1 cellular context compared by ENCODE assay signal in the genomic region with DNA sequence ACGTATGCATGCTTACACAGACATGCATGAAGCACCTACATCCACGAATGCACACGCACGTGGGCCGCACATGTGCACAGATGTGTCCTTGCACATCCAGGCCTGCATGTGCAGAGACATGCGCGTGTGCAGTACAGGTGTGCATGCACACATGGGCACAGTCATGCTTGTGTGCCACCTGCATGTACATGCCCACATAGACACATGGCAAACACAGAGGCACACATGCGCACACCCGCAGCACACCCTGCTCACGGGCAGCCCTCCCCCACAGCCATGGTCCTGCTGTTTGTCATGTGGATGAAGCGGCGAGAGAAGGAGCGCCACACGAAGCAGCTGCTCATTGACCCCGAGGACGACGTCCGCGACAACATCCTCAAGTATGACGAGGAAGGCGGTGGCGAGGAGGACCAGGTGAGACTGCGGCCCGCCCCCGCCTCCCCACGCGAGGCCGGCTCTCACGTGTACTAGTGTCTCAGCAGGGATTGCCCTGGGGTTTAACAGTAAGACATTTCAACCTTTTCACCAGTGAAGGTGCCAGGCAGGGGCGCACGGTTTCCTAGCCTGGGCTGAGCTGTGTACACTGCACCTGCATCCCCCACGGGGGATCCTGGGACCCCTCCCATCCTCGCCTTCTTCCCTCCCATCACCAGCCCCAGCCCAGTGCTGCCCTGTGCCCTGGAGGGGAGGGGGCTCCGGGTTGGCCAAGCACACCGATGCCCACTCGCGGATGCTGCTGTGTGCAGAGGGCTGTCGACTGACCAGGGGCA.
TF ChIP-seq lines count a peak whose summit lies in the region.

No MANE protein-coding gene starts in this region.

TF ChIP-seq in HepG2, 621 proteins besides CTCF, POLR2A, EP300 and RAD21 (continued from another document):
- TF ChIP-seq, protein P1, sequence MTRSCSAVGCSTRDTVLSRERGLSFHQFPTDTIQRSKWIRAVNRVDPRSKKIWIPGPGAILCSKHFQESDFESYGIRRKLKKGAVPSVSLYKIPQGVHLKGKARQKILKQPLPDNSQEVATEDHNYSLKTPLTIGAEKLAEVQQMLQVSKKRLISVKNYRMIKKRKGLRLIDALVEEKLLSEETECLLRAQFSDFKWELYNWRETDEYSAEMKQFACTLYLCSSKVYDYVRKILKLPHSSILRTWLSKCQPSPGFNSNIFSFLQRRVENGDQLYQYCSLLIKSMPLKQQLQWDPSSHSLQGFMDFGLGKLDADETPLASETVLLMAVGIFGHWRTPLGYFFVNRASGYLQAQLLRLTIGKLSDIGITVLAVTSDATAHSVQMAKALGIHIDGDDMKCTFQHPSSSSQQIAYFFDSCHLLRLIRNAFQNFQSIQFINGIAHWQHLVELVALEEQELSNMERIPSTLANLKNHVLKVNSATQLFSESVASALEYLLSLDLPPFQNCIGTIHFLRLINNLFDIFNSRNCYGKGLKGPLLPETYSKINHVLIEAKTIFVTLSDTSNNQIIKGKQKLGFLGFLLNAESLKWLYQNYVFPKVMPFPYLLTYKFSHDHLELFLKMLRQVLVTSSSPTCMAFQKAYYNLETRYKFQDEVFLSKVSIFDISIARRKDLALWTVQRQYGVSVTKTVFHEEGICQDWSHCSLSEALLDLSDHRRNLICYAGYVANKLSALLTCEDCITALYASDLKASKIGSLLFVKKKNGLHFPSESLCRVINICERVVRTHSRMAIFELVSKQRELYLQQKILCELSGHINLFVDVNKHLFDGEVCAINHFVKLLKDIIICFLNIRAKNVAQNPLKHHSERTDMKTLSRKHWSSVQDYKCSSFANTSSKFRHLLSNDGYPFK (CRISPR knock-in tag; IDR thresholded peaks at IDR 0.05; ENCODE audit: borderline replicate concordance): no peak
- TF ChIP-seq, protein P2, sequence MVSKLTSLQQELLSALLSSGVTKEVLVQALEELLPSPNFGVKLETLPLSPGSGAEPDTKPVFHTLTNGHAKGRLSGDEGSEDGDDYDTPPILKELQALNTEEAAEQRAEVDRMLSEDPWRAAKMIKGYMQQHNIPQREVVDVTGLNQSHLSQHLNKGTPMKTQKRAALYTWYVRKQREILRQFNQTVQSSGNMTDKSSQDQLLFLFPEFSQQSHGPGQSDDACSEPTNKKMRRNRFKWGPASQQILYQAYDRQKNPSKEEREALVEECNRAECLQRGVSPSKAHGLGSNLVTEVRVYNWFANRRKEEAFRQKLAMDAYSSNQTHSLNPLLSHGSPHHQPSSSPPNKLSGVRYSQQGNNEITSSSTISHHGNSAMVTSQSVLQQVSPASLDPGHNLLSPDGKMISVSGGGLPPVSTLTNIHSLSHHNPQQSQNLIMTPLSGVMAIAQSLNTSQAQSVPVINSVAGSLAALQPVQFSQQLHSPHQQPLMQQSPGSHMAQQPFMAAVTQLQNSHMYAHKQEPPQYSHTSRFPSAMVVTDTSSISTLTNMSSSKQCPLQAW (CRISPR knock-in tag; IDR thresholded peaks at IDR 0.05): no peak
- TF ChIP-seq PRDM4 (CRISPR knock-in tag; IDR thresholded peaks at IDR 0.05; ENCODE audit: borderline replicate concordance) (no peak), KIAA2018 (CRISPR knock-in tag; IDR thresholded peaks at IDR 0.05; ENCODE audit: borderline replicate concordance) (no peak), PHF21A (CRISPR knock-in tag; IDR thresholded peaks at IDR 0.05) (no peak), ZNF121 (CRISPR knock-in tag; IDR thresholded peaks at IDR 0.05) (no peak), ZNF839 (CRISPR knock-in tag; IDR thresholded peaks at IDR 0.05; ENCODE audit: borderline replicate concordance) (no peak), SAFB2 (CRISPR knock-in tag; IDR thresholded peaks at IDR 0.05; ENCODE audit: borderline replicate concordance, low read depth) (no peak), ZNF816 (CRISPR knock-in tag; IDR thresholded peaks at IDR 0.05; ENCODE audit: borderline replicate concordance) (no peak)
